14 cellular contexts compared by ENCODE assay signal in the genomic region with DNA sequence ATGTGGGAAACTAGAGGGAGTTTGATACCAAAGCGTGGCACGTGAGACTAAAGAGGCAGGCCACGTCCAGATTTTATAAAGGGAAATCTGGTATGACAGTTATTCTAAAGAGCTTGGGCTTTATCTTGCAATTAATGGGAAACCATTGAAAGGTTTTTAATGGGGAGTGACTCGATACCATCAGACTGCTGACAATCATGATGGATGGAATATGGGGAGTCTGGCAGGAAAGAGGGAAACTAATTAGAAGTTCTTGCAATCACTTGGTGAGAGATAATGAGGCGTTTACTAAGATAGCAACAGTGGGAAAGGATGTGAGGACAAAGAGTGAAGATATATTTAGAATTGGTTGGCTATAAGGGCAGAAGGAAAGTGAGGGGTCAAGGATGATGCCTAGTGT.
DNase-seq lines count a peak whose midpoint lies in the region; ATAC-seq and TF ChIP-seq lines count a peak whose summit lies in the region.
"Had no signal": no experiment of that assay in that cellular context is flagged by ENCODE, and none has a peak within 500 bp of the region (broad histone marks: within the 10 kb centered on the region; RNA-seq: fewer than 3 reads in every experiment).

No MANE protein-coding gene starts in this region.

- H4K20me1 ChIP-seq in SK-N-SH (ENCODE audit: insufficient read depth) = no peaks in the 10 kb centered on the region

- H3K27me3 Mint-ChIP-seq in Caco-2 (ENCODE audit: insufficient read depth, unreplicated experiment) = no peaks in the 10 kb centered on the region
- H3K27me3 Mint-ChIP-seq: CD4-positive, alpha-beta T cell had no signal

- H3F3A ChIP-seq in SK-N-SH (replicated peaks; ENCODE audit: insufficient read depth) = no peaks in the 10 kb centered on the region

- CTCF ChIA-PET in SK-N-SH (lab: Yijun Ruan, JAX) = interaction anchor here (0.9 kb wide), 1 partner anchor 12 kb away, joined by 5 read pairs; no protein-coding TSS in a partner anchor
- CTCF ChIA-PET in Caco-2 (lab: Charles Lee) = no interaction called here

- H3K36me3 ChIP-seq in SK-N-SH (replicated peaks in 1 of 2; ENCODE audit: control insufficient read depth in 1 of 2, insufficient read depth in 2 of 2, low read length in 1 of 2) = no peaks in the 10 kb centered on the region
- no peaks in the 10 kb centered on the region for H3K36me3 ChIP-seq in Caco-2 (ENCODE audit: control insufficient read depth, insufficient read depth, low read length)
- no peaks in the 10 kb centered on the region for H3K36me3 ChIP-seq in adrenal gland (replicated peaks in 1 of 2)

- DNase-seq in A172 (ENCODE audit: low spot score) = peak; percentile 70
- peak; percentile 16 for DNase-seq in EH (ENCODE audit: low read depth)
- DNase-seq in SK-N-SH = peak; percentile 17
- peak; percentile 61 for DNase-seq in retina
- DNase-seq in Caco-2 = no peak
- no peak for DNase-seq in adrenal gland
- DNase-seq: ACHN; CD4-positive, alpha-beta T cell; DMS153; DMS79; H9 had no signal

- H3K36me3 Mint-ChIP-seq in Caco-2 (ENCODE audit: insufficient read depth, unreplicated experiment) = peaks cover 2% of the 10 kb centered on the region

- WGBS in SK-N-SH (ENCODE audit: low lambda C conversion rate) = 21% methylated on average over 5 of the region's 5 CpGs
- 52 to 67% (median 60%) methylated on average over 5 of the region's 5 CpGs for WGBS in adrenal gland, 4 donors

- peak in 1 of 2 experiments; percentile 73; a peak in 2 of 4 replicates for TF ChIP-seq EP300 in SK-N-SH (IDR thresholded peaks at IDR 0.05; ENCODE audit: borderline replicate concordance in 1 of 2, low read depth in 1 of 2, low read length in 1 of 2)

- no peak overlapping the region for H2AFZ ChIP-seq in SK-N-SH (ENCODE audit: low read depth)

- H3K4me2 ChIP-seq in SK-N-SH = no peak overlapping the region

- H3K9me3 ChIP-seq in SK-N-SH (no peaks in the 10 kb centered on the region), Caco-2 (no peaks in the 10 kb centered on the region), adrenal gland (replicated peaks in 1 of 3) (no peaks in the 10 kb centered on the region)

- H3K9me2 ChIP-seq in SK-N-SH = no peaks in the 10 kb centered on the region

- no peak overlapping the region for H3K9ac ChIP-seq in SK-N-SH

- TF ChIP-seq CTCF in SK-N-SH (IDR thresholded peaks at IDR 0.05) (no peak), Caco-2 (IDR thresholded peaks at IDR 0.05; ENCODE audit: insufficient read depth in 1 of 2, low read depth in 1 of 2, low read length in 1 of 2, severe bottlenecking in 1 of 2, unreplicated experiment in 1 of 2) (no peak), adrenal gland (IDR thresholded peaks at IDR 0.05) (no peak)

- H3K79me2 ChIP-seq in SK-N-SH (ENCODE audit: insufficient read depth) = no peaks in the 10 kb centered on the region

- no peak overlapping the region for H3K4me3 Mint-ChIP-seq in Caco-2 (ENCODE audit: unreplicated experiment)
- H3K4me3 Mint-ChIP-seq: CD4-positive, alpha-beta T cell; H9 had no signal

- H3K27ac ChIP-seq in SK-N-SH (ENCODE audit: low read depth in 2 of 2, low read length in 1 of 2) = peak overlapping the region in 1 of 2 experiments; percentile 85; a peak in 2 of 4 replicates
- no peak overlapping the region for H3K27ac ChIP-seq in adrenal gland
- H3K27ac ChIP-seq: C4-2B had no signal

- H3K9me3 Mint-ChIP-seq in Caco-2 (ENCODE audit: unreplicated experiment) = peaks cover 21% of the 10 kb centered on the region
- H3K9me3 Mint-ChIP-seq: H9 had no signal

- no peak for TF ChIP-seq POLR2A in adrenal gland (IDR thresholded peaks at IDR 0.05)

- H3K4me1 Mint-ChIP-seq in Caco-2 (ENCODE audit: low read depth, unreplicated experiment) = peaks cover 13% of the 10 kb centered on the region

- H3K4me3 ChIP-seq in SK-N-SH (ENCODE audit: low read depth in 2 of 2, low read length in 1 of 2) (no peak overlapping the region), Caco-2 (ENCODE audit: low read depth, low read length) (no peak overlapping the region), adrenal gland (no peak overlapping the region)
- H3K4me3 ChIP-seq: GM12878 had no signal

- intact Hi-C loops in Caco-2 (cut with micrococcal nuclease; ENCODE audit: unreplicated experiment) (no loop called here), adrenal gland (cut with DNase I) (no loop called here)

- no peak for TF ChIP-seq RAD21 in SK-N-SH (IDR thresholded peaks at IDR 0.05; ENCODE audit: low read length)

- BruUV-seq in Caco-2 (replicated peaks; lab: Mats Ljungman, UMichigan) = no TSS peak

- H3K4me1 ChIP-seq in SK-N-SH (ENCODE audit: control insufficient read depth in 1 of 2, insufficient read depth in 2 of 2, low read depth in 1 of 2, low read length in 1 of 2) (peaks cover 0 to 23% of the 10 kb centered on the region in 2 experiments; a peak in 2 of 4 replicates), Caco-2 (peaks cover 30% of the 10 kb centered on the region), adrenal gland (replicated peaks in 1 of 2) (no peaks in the 10 kb centered on the region)

- no peak overlapping the region for H3K27ac Mint-ChIP-seq in Caco-2 (ENCODE audit: unreplicated experiment)
- H3K27ac Mint-ChIP-seq: CD4-positive, alpha-beta T cell; H9 had no signal

- POLR2A ChIA-PET in SK-N-SH (lab: Yijun Ruan, JAX) = no interaction called here
- POLR2A ChIA-PET in Caco-2 (lab: Charles Lee) = no interaction called here

- ATAC-seq in HG02938 (IDR thresholded peaks at IDR 0.05; ENCODE audit: unreplicated experiment) = no peak
- ATAC-seq: GM12878 had no signal

- H3K27me3 ChIP-seq in SK-N-SH (ENCODE audit: insufficient read depth) (no peaks in the 10 kb centered on the region), Caco-2 (replicated peaks; ENCODE audit: control insufficient read depth, insufficient read depth, low read length) (no peaks in the 10 kb centered on the region), adrenal gland (no peaks in the 10 kb centered on the region)

TF ChIP-seq in SK-N-SH, 30 proteins besides CTCF, POLR2A, EP300 and RAD21:
- TF ChIP-seq SIN3A (IDR thresholded peaks at IDR 0.05; ENCODE audit: borderline replicate concordance, low read depth, low read length) (no peak), NRF1 (IDR thresholded peaks at IDR 0.05; ENCODE audit: low read depth, low read length) (no peak), TCF12 (IDR thresholded peaks at IDR 0.05) (0 out of 2 replicates have a peak, but pooled peaks have one; percentile 6), USF1 (IDR thresholded peaks at IDR 0.05; ENCODE audit: borderline replicate concordance, low read depth) (no peak), IRF3 (IDR thresholded peaks at IDR 0.05; ENCODE audit: low read depth, low read length) (no peak)

Comparison
In these comparisons a context has a peak if more than half of its experiments do, and no peak if none do; other contexts are left out.
1. DNase-seq: peak in A172 (single experiment), EH (single experiment), SK-N-SH (single experiment) and retina (single experiment); none in Caco-2 (0 of 2) and adrenal gland (0 of 7).